2 cellular contexts compared by ENCODE assay signal in genomic region chr2:113233593-113234550, GRCh38.
TF ChIP-seq lines count a peak whose summit lies in the region.

No MANE protein-coding gene starts in this region.

TF ChIP-seq in GM23338, 12 proteins besides CTCF, POLR2A, EP300 and RAD21:
- TF ChIP-seq ETS1 (IDR thresholded peaks at IDR 0.05) (no peak), POLR2AphosphoS5 (IDR thresholded peaks at IDR 0.05; ENCODE audit: low read depth) (no peak), EZH2 (IDR thresholded peaks at IDR 0.05; ENCODE audit: low read depth, unreplicated experiment) (no peak)

TF ChIP-seq in HepG2, 621 proteins besides CTCF, POLR2A, EP300 and RAD21 (continues in another document):
- no peak for TF ChIP-seq ZNF781 (CRISPR knock-in tag; IDR thresholded peaks at IDR 0.05; ENCODE audit: borderline replicate concordance, not compliant biosample characterization)
- TF ChIP-seq ZNF263 (CRISPR knock-in tag; IDR thresholded peaks at IDR 0.05): peak; percentile 68
- peak; percentile 49; the same call in 1 of the 2 replicates for TF ChIP-seq ZFX (CRISPR knock-in tag; IDR thresholded peaks at IDR 0.05; ENCODE audit: low read depth)
- TF ChIP-seq STAG1 (CRISPR knock-in tag; IDR thresholded peaks at IDR 0.05): peak; percentile 37; the same call in 1 of the 2 replicates
- 0 out of 2 replicates have a peak, but pooled peaks have one; percentile 9 for TF ChIP-seq HDAC1 (CRISPR knock-in tag; IDR thresholded peaks at IDR 0.05)
- TF ChIP-seq ZNF138 (CRISPR knock-in tag; IDR thresholded peaks at IDR 0.05; ENCODE audit: low read depth): no peak
- no peak for TF ChIP-seq REL (CRISPR knock-in tag; conservative IDR thresholded peaks at IDR 0.05)
- TF ChIP-seq ARID3A (IDR thresholded peaks at IDR 0.05; ENCODE audit: low read depth, low read length): no peak
- TF ChIP-seq ZNF713 (CRISPR knock-in tag; IDR thresholded peaks at IDR 0.05): no peak
- no peak for TF ChIP-seq ZBTB10 (CRISPR knock-in tag; IDR thresholded peaks at IDR 0.05; ENCODE audit: borderline replicate concordance)
- TF ChIP-seq FOXJ3 (CRISPR knock-in tag; IDR thresholded peaks at IDR 0.05; ENCODE audit: borderline replicate concordance): no peak
- TF ChIP-seq ZNF430 (CRISPR knock-in tag; IDR thresholded peaks at IDR 0.05): no peak
- TF ChIP-seq TP53 (CRISPR knock-in tag; conservative IDR thresholded peaks at IDR 0.05): no peak
- 0 out of 2 replicates have a peak, but pooled peaks have one; percentile 29 for TF ChIP-seq ZFY (CRISPR knock-in tag; IDR thresholded peaks at IDR 0.05)
- no peak for TF ChIP-seq UBTF (CRISPR knock-in tag; IDR thresholded peaks at IDR 0.05)
- TF ChIP-seq SP2 (CRISPR knock-in tag; IDR thresholded peaks at IDR 0.05): no peak
- 0 out of 2 replicates have a peak, but pooled peaks have one; percentile 17 for TF ChIP-seq ZNF121 (CRISPR knock-in tag; IDR thresholded peaks at IDR 0.05)
- peak; percentile 38; the same call in 1 of the 2 replicates for TF ChIP-seq GATAD2A (CRISPR knock-in tag; IDR thresholded peaks at IDR 0.05)
- TF ChIP-seq NFATC3 (CRISPR knock-in tag; IDR thresholded peaks at IDR 0.05): no peak
- TF ChIP-seq TEAD3 (CRISPR knock-in tag; optimal IDR thresholded peaks at IDR 0.05; ENCODE audit: borderline replicate concordance): no peak
- peak; percentile 77 for TF ChIP-seq FOSL2 (CRISPR knock-in tag; IDR thresholded peaks at IDR 0.05)
- peak; percentile 48; the same call in 1 of the 2 replicates for TF ChIP-seq SMAD1 (CRISPR knock-in tag; IDR thresholded peaks at IDR 0.05; ENCODE audit: borderline replicate concordance, low read depth)
- TF ChIP-seq ZNF883 (CRISPR knock-in tag; IDR thresholded peaks at IDR 0.05; ENCODE audit: not compliant biosample characterization): no peak
- peak; percentile 41 for TF ChIP-seq ZNF687 (CRISPR knock-in tag; IDR thresholded peaks at IDR 0.05)
- no peak for TF ChIP-seq POGK (CRISPR knock-in tag; conservative IDR thresholded peaks at IDR 0.05)
- no peak for TF ChIP-seq ZNF605 (CRISPR knock-in tag; IDR thresholded peaks at IDR 0.05)
- TF ChIP-seq FOXO4 (CRISPR knock-in tag; conservative IDR thresholded peaks at IDR 0.05): 0 out of 2 replicates have a peak, but pooled peaks have one; percentile 60
- TF ChIP-seq TGIF2 (CRISPR knock-in tag; IDR thresholded peaks at IDR 0.05): no peak
- TF ChIP-seq RBFOX2 (IDR thresholded peaks at IDR 0.05; ENCODE audit: low read depth, low read length): no peak
- TF ChIP-seq ZNF547 (CRISPR knock-in tag; IDR thresholded peaks at IDR 0.05): no peak
- TF ChIP-seq ZBTB4 (CRISPR knock-in tag; IDR thresholded peaks at IDR 0.05; ENCODE audit: borderline replicate concordance): no peak
- TF ChIP-seq KDM6A (CRISPR knock-in tag; IDR thresholded peaks at IDR 0.05; ENCODE audit: low read depth): no peak
- TF ChIP-seq SRSF1 (optimal IDR thresholded peaks at IDR 0.05; ENCODE audit: low read depth, low read length): no peak
- no peak for TF ChIP-seq ARID5B (CRISPR knock-in tag; IDR thresholded peaks at IDR 0.05)
